Comparison of ENCODE assay signal across 22 cellular contexts in genomic region chr4:154119317-154119716, GRCh38.
DNase-seq lines count a peak whose midpoint lies in the region; ATAC-seq and TF ChIP-seq lines count a peak whose summit lies in the region.
"Had no signal": no experiment of that assay in that cellular context is flagged by ENCODE, and none has a peak within 500 bp of the region (broad histone marks: within the 10 kb centered on the region; RNA-seq: fewer than 3 reads in every experiment).

No MANE protein-coding gene starts in this region.

- no peaks in the 10 kb centered on the region for H3K9me3 Mint-ChIP-seq in stimulated activated naive CD8-positive, alpha-beta T cell treated with anti-CD3 and anti-CD28 coated beads, Interleukin-15, amount 100 ng/mL, for 72 hours
- H3K9me3 Mint-ChIP-seq: CD4-positive, alpha-beta T cell; immature natural killer cell; memory B cell; nephron had no signal

- peaks cover 6% of the 10 kb centered on the region for H3K27me3 Mint-ChIP-seq in stimulated activated naive CD8-positive, alpha-beta T cell treated with anti-CD3 and anti-CD28 coated beads, Interleukin-15, amount 100 ng/mL, for 72 hours
- H3K27me3 Mint-ChIP-seq: activated B cell treated with CpG ODN at 0.5 μM for 24 hours; CD4-positive, alpha-beta T cell; memory B cell had no signal

- no peak overlapping the region for H3K27ac Mint-ChIP-seq in stimulated activated naive CD8-positive, alpha-beta T cell treated with anti-CD3 and anti-CD28 coated beads, Interleukin-15, amount 100 ng/mL, for 72 hours
- H3K27ac Mint-ChIP-seq: activated B cell treated with CpG ODN at 0.5 μM for 24 hours; CD4-positive, alpha-beta T cell; HFFc6; immature natural killer cell; memory B cell; nephron had no signal

- H3K27ac ChIP-seq in suprapubic skin, result no peak overlapping the region
- H3K27ac ChIP-seq: Peyer's patch had no signal

- no peaks in the 10 kb centered on the region for H3K4me1 Mint-ChIP-seq in stimulated activated naive CD8-positive, alpha-beta T cell treated with anti-CD3 and anti-CD28 coated beads, Interleukin-15, amount 100 ng/mL, for 72 hours
- H3K4me1 Mint-ChIP-seq: activated B cell treated with CpG ODN at 0.5 μM for 24 hours, immature natural killer cell, memory B cell, nephron had no signal

- no peak for TF ChIP-seq EP300 in suprapubic skin (IDR thresholded peaks at IDR 0.05)

- WGBS in suprapubic skin, result 90% methylated on average over 5 of the region's 5 CpGs

- H3K4me3 ChIP-seq in cardiac fibroblast (replicated peaks in 1 of 2; ENCODE audit: low read depth in 2 of 2, low read length in 2 of 2), result no peak overlapping the region
- H3K4me3 ChIP-seq in suprapubic skin, result no peak overlapping the region
- H3K4me3 ChIP-seq: Peyer's patch had no signal

- no peak overlapping the region for H3K4me3 Mint-ChIP-seq in stimulated activated naive CD8-positive, alpha-beta T cell treated with anti-CD3 and anti-CD28 coated beads, Interleukin-15, amount 100 ng/mL, for 72 hours
- H3K4me3 Mint-ChIP-seq: activated B cell treated with CpG ODN at 0.5 μM for 24 hours; CD4-positive, alpha-beta T cell; HFFc6; immature natural killer cell; memory B cell; nephron had no signal

- H3K36me3 ChIP-seq in suprapubic skin, result no peaks in the 10 kb centered on the region
- H3K36me3 ChIP-seq: Peyer's patch had no signal

- no peaks in the 10 kb centered on the region for H3K4me1 ChIP-seq in suprapubic skin
- H3K4me1 ChIP-seq: Peyer's patch had no signal

- peak; percentile 42 for ATAC-seq in HG02642 (IDR thresholded peaks at IDR 0.05; ENCODE audit: poor library complexity, unreplicated experiment)
- peak; percentile 72 for ATAC-seq in stimulated activated naive CD8-positive, alpha-beta T cell treated with anti-CD3 and anti-CD28 coated beads, Interleukin-15, amount 100 ng/mL, for 72 hours

- TF ChIP-seq POLR2A in suprapubic skin (IDR thresholded peaks at IDR 0.05), result no peak

- H3K9me3 ChIP-seq in suprapubic skin, result no peaks in the 10 kb centered on the region
- H3K9me3 ChIP-seq: Peyer's patch had no signal

- TF ChIP-seq CTCF in cardiac fibroblast (IDR thresholded peaks at IDR 0.05; ENCODE audit: low read depth, low read length) (peak; percentile 17), suprapubic skin (IDR thresholded peaks at IDR 0.05) (no peak)

- DNase-seq in NCI-H748 (lab: John Stamatoyannopoulos, UW; ENCODE audit: unreplicated experiment), result peak; percentile 1
- DNase-seq in NCI-H748 treated with DMSO at 0.1 percent for 48 hours (lab: John Stamatoyannopoulos, UW), result no peak
- peak in 1 of 2 donors; percentile 22 for DNase-seq in cardiac fibroblast (ENCODE audit: low read depth in 2 of 2)
- no peak for DNase-seq in stimulated activated naive CD8-positive, alpha-beta T cell treated with anti-CD3 and anti-CD28 coated beads, Interleukin-15, amount 100 ng/mL, for 72 hours
- no peak for DNase-seq in suprapubic skin (ENCODE audit: low spot score in 2 of 2)
- no peak for DNase-seq in SIG-M5 treated with dmso at 0.1 percent for 504 hours (lab: John Stamatoyannopoulos, UW; ENCODE audit: unreplicated experiment)
- DNase-seq in stimulated activated CD4-positive, alpha-beta T cell treated with anti-CD3 and anti-CD28 coated beads, Interleukin-4, amount 100 ng/mL, for 4 hours, result no peak
- DNase-seq: 8988T; activated B cell treated with CpG ODN at 0.5 μM for 24 hours; aorta; CD4-positive, alpha-beta T cell; glutamatergic neuron; HFFc6; immature natural killer cell; NCI-H2029; NCI-H524 treated with DMSO at 0.1 percent for 48 hours; Peyer's patch; substantia nigra; T-helper 1 cell had no signal

- H3K27me3 ChIP-seq in suprapubic skin, result no peaks in the 10 kb centered on the region
- H3K27me3 ChIP-seq: Peyer's patch had no signal
